Comparison of ENCODE assay signal across 12 cellular contexts in the genomic region with DNA sequence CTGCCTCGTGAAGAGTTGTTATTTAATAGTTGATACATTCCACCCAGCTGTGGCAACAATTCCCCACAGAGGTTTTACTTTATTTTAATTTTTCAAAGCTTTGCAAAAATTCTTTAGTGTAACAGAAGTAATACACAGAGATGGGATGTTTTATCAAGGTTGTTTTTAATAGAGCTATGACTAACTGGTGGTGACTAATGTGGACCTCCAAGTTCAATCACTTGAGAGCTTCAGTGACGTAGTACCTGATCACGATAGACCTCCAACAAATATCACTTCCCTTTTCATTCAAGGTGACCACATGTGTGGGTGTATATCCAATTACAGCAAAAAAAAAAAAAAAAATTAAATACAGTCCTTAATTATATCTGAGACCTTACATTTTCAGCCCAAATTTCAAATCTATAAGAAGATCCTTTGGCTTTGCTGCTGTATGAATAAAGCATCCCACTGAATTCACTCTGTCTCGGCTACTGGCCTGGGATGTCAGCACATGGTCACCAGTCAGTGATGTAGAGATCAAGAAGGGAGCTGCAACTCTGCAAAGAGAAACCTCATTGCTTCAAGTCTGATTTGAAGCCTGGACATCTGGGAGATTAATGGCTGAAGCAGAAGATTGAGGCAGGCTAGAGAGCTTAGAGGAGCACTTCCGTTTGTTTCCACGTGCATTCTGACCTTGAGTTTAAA.
DNase-seq lines count a peak whose midpoint lies in the region; ATAC-seq, FAIRE-seq and TF ChIP-seq lines count a peak whose summit lies in the region.
"Had no signal": no experiment of that assay in that cellular context is flagged by ENCODE, and none has a peak within 500 bp of the region (broad histone marks: within the 10 kb centered on the region; RNA-seq: fewer than 3 reads in every experiment).

No MANE protein-coding gene starts in this region.

- no peak for FAIRE-seq in pancreas (lab: Jason Lieb, UNC)
- FAIRE-seq: small intestine had no signal

- no peaks in the 10 kb centered on the region for H3K4me1 Mint-ChIP-seq in activated CD8-positive, alpha-beta T cell treated with anti-CD3 and anti-CD28 coated beads for 36 hours (ENCODE audit: low read depth)

- no peaks in the 10 kb centered on the region for H3K36me3 ChIP-seq in pancreas

- CTCF ChIA-PET in activated CD8-positive, alpha-beta T cell treated with anti-CD3 and anti-CD28 coated beads for 36 hours (lab: Charles Lee), result interaction anchor here (0.8 kb wide), 1 partner anchor 21 kb away, joined by 3 read pairs; no protein-coding TSS in a partner anchor

- no peak overlapping the region for H3K4me3 Mint-ChIP-seq in activated CD8-positive, alpha-beta T cell treated with anti-CD3 and anti-CD28 coated beads for 36 hours
- H3K4me3 Mint-ChIP-seq: T-helper 1 cell treated with Interleukin-12 subunit alpha and Interleukin-12 subunit beta and Interleukin-4 antibody, amounts not matched to agents 30 μg/mL and 1 μg/mL, for 36 hours had no signal

- no peaks in the 10 kb centered on the region for H3K36me3 Mint-ChIP-seq in activated CD8-positive, alpha-beta T cell treated with anti-CD3 and anti-CD28 coated beads for 36 hours (ENCODE audit: low read depth)

- peak; percentile 65 for ATAC-seq in GM18868 (IDR thresholded peaks at IDR 0.05; ENCODE audit: unreplicated experiment)
- peak; percentile 73 for ATAC-seq in HG03342 (IDR thresholded peaks at IDR 0.05; ENCODE audit: unreplicated experiment)
- no peak for ATAC-seq in pancreas
- no peak for ATAC-seq in activated CD8-positive, alpha-beta T cell treated with anti-CD3 and anti-CD28 coated beads for 36 hours
- ATAC-seq: HCT116 had no signal

- in situ Hi-C loops in astrocyte of the cerebellum (cut with HindIII; ENCODE audit: low sequenced_read_pairs), result no loop called here

- H3K27ac Mint-ChIP-seq in activated CD8-positive, alpha-beta T cell treated with anti-CD3 and anti-CD28 coated beads for 36 hours, result no peak overlapping the region
- H3K27ac Mint-ChIP-seq: T-helper 1 cell treated with Interleukin-12 subunit alpha and Interleukin-12 subunit beta and Interleukin-4 antibody, amounts not matched to agents 30 μg/mL and 1 μg/mL, for 36 hours had no signal

- POLR2A ChIA-PET in activated CD8-positive, alpha-beta T cell treated with anti-CD3 and anti-CD28 coated beads for 36 hours (lab: Charles Lee), result no interaction called here

- TF ChIP-seq CTCF in astrocyte of the cerebellum (IDR thresholded peaks at IDR 0.05; ENCODE audit: low read depth, low read length, missing control alignments) (no peak), pancreas (IDR thresholded peaks at IDR 0.05) (no peak)
- TF ChIP-seq CTCF in activated CD8-positive, alpha-beta T cell treated with anti-CD3 and anti-CD28 coated beads for 36 hours (IDR thresholded peaks at IDR 0.05), result no peak

- H3K4me1 ChIP-seq in pancreas, result no peaks in the 10 kb centered on the region

- WGBS in pancreas, 2 donors, result 65 to 70% methylated on average over 6 of the region's 6 CpGs

- H3K9me3 Mint-ChIP-seq in activated CD8-positive, alpha-beta T cell treated with anti-CD3 and anti-CD28 coated beads for 36 hours, result no peaks in the 10 kb centered on the region
- H3K9me3 Mint-ChIP-seq: T-helper 1 cell treated with Interleukin-12 subunit alpha and Interleukin-12 subunit beta and Interleukin-4 antibody, amounts not matched to agents 30 μg/mL and 1 μg/mL, for 36 hours had no signal

- no peaks in the 10 kb centered on the region for H3K9me3 ChIP-seq in pancreas

- H3K27ac ChIP-seq in pancreas, result no peak overlapping the region

- H3K27me3 ChIP-seq in pancreas, result no peaks in the 10 kb centered on the region

- DNase-seq in astrocyte of the cerebellum (ENCODE audit: low read depth), result peak; percentile 80
- peak; percentile 71 for DNase-seq in skeletal muscle cell (ENCODE audit: low read depth)
- DNase-seq in pancreas, result no peak
- DNase-seq in germinal center (ENCODE audit: low spot score), result no peak
- no peak for DNase-seq in UCSD-AML1 (lab: John Stamatoyannopoulos, UW; ENCODE audit: unreplicated experiment)
- no peak for DNase-seq in activated CD8-positive, alpha-beta T cell treated with anti-CD3 and anti-CD28 coated beads for 36 hours
- DNase-seq: NCI-H1930, small intestine had no signal

- intact Hi-C loops in pancreas (cut with DNase I), result loop anchor here in 1 of 3 donors (10.0 kb wide), 1 partner anchor 625 kb away; no protein-coding TSS in a partner anchor
- intact Hi-C loops in activated CD8-positive, alpha-beta T cell treated with anti-CD3 and anti-CD28 coated beads for 36 hours (cut with micrococcal nuclease), result no loop called here

- peaks cover 1% of the 10 kb centered on the region for H3K27me3 Mint-ChIP-seq in activated CD8-positive, alpha-beta T cell treated with anti-CD3 and anti-CD28 coated beads for 36 hours

- no peak overlapping the region for H3K4me3 ChIP-seq in astrocyte of the cerebellum (ENCODE audit: low read depth, low read length)
- no peak overlapping the region for H3K4me3 ChIP-seq in skeletal muscle cell (ENCODE audit: low read depth, low read length)
- no peak overlapping the region for H3K4me3 ChIP-seq in pancreas

Comparison
In these comparisons a context has a peak if more than half of its experiments do, and no peak if none do; other contexts are left out.
1. ATAC-seq: peak in GM18868 (single experiment) and HG03342 (single experiment); none in pancreas (0 of 4) and activated CD8-positive, alpha-beta T cell treated with anti-CD3 and anti-CD28 coated beads for 36 hours (single experiment).
2. DNase-seq: peak in astrocyte of the cerebellum (single experiment) and skeletal muscle cell (single experiment); none in pancreas (0 of 6), germinal center (single experiment), UCSD-AML1 (single experiment) and activated CD8-positive, alpha-beta T cell treated with anti-CD3 and anti-CD28 coated beads for 36 hours (single experiment).